ENCODE assay signal across 13 cellular contexts in the genomic region with DNA sequence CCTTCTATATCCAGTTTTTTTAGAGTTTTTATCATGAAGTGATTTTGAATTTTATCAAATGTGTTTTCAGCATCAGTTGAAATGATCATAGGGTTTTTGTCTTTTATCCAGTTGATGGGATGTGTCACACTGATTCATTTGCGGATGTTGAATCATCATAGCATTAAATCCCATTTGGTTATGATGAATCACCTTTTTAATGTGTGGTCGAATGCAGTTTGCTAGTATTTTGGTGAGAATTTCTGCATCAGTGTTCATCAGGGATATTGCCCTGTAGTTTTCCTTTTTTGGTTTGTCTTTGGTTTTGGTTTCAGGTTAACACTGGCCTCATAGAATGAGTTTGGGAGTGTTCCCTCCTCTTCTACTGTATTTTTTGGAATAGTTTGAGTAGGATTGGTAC.
DNase-seq lines count a peak whose midpoint lies in the region; ATAC-seq and TF ChIP-seq lines count a peak whose summit lies in the region.
"Had no signal": no experiment of that assay in that cellular context is flagged by ENCODE, and none has a peak within 500 bp of the region (broad histone marks: within the 10 kb centered on the region; RNA-seq: fewer than 3 reads in every experiment).

No MANE protein-coding gene starts in this region.

- H2BK120ac ChIP-seq in IMR-90 (ENCODE audit: low read depth, low read length): peak overlapping the region; percentile 37; the same call in 1 of the 2 replicates

- no peak overlapping the region for H3K27ac ChIP-seq in IMR-90 (ENCODE audit: insufficient read depth, low read length)
- H3K27ac ChIP-seq: KMS-11, lower lobe of right lung had no signal

- H2AK5ac ChIP-seq in IMR-90 (ENCODE audit: low read depth, low read length): no peak overlapping the region

- ATAC-seq in IMR-90 (ENCODE audit: low read depth): peak; percentile 66
- no peak for ATAC-seq in GM19467 (IDR thresholded peaks at IDR 0.05; ENCODE audit: unreplicated experiment)
- ATAC-seq: lower lobe of right lung had no signal

- intact Hi-C loops in IMR-90 (cut with micrococcal nuclease): no loop called here

- no peak overlapping the region for H2AK9ac ChIP-seq in IMR-90 (replicated peaks; ENCODE audit: low read depth, low read length, poor library complexity)

- no peak overlapping the region for H3K23ac ChIP-seq in IMR-90 (ENCODE audit: low read depth, low read length)

- WGBS in IMR-90 (ENCODE audit: extremely low coverage in 2 of 2, insufficient read length in 1 of 2), 2 experiments: 0% methylated on average over 2 of the region's 2 CpGs; no CpG with 5 or more reads in 1 of the 2 experiments

- no peak overlapping the region for H3K14ac ChIP-seq in IMR-90 (replicated peaks; ENCODE audit: low read depth, low read length)

- no TSS peak for BruUV-seq in IMR-90 (replicated peaks; lab: Mats Ljungman, UMichigan)

- no peak overlapping the region for H2BK20ac ChIP-seq in IMR-90 (ENCODE audit: low read depth, low read length)

- H3K56ac ChIP-seq in IMR-90 (ENCODE audit: extremely low read depth, insufficient read depth, low read length): no peak overlapping the region

- H3K4me3 ChIP-seq in IMR-90 (ENCODE audit: insufficient read depth, low read depth, low read length): no peak overlapping the region
- H3K4me3 ChIP-seq in astrocyte of the spinal cord (ENCODE audit: low read depth, low read length): no peak overlapping the region
- H3K4me3 ChIP-seq: lower lobe of right lung had no signal

- DNase-seq in AG08395 (ENCODE audit: low spot score) (peak; percentile 52), IMR-90 (peak; percentile 90), astrocyte of the spinal cord (ENCODE audit: low read depth, low spot score) (peak; percentile 89), glomerular visceral epithelial cell (ENCODE audit: extremely low spot score) (peak; percentile 82), NCI-H1930 (lab: John Stamatoyannopoulos, UW) (no peak)
- no peak for DNase-seq in activated CD4-positive, alpha-beta T cell treated with anti-CD3 and anti-CD28 coated beads for 1 hour
- no peak for DNase-seq in central memory CD4-positive, alpha-beta T cell
- DNase-seq: activated CD4-positive, alpha-beta memory T cell treated with anti-CD3 and anti-CD28 coated beads for 36 hours; activated naive CD4-positive, alpha-beta T cell treated with anti-CD3 and anti-CD28 coated beads, Interleukin-2, amount 50 U/mL, for 16 hours; lower lobe of right lung; NCI-H2081 treated with DMSO at 0.1 percent for 48 hours had no signal

- no peaks in the 10 kb centered on the region for H3K9me1 ChIP-seq in IMR-90 (ENCODE audit: insufficient read depth, low read length)

- H4K8ac ChIP-seq in IMR-90 (ENCODE audit: low read depth in 2 of 2, low read length in 2 of 2): peak overlapping the region in 1 of 2 experiments; percentile 62; a peak in 2 of 4 replicates

- no peak overlapping the region for H3K4ac ChIP-seq in IMR-90 (ENCODE audit: low read depth, low read length)

- H3K36me3 ChIP-seq in IMR-90 (ENCODE audit: control insufficient read depth, insufficient read depth, low read length): no peaks in the 10 kb centered on the region
- H3K36me3 ChIP-seq: lower lobe of right lung had no signal

- POLR2A ChIA-PET in IMR-90 (lab: Charles Lee; ENCODE audit: unreplicated experiment): no interaction called here

- no peak overlapping the region for H3K9ac ChIP-seq in IMR-90 (ENCODE audit: low read depth, low read length)
- H3K9ac ChIP-seq: KMS-11 had no signal

- H3K9me3 ChIP-seq in IMR-90 (ENCODE audit: control insufficient read depth, insufficient read depth, low read length): no peaks in the 10 kb centered on the region
- H3K9me3 ChIP-seq: lower lobe of right lung had no signal

- no peak overlapping the region for H4K91ac ChIP-seq in IMR-90 (ENCODE audit: insufficient read depth, low read depth, low read length)

- H2BK15ac ChIP-seq in IMR-90 (ENCODE audit: low read depth, low read length): no peak overlapping the region

- H3K27me3 ChIP-seq in IMR-90 (ENCODE audit: control insufficient read depth, insufficient read depth, low read length): no peaks in the 10 kb centered on the region

- no peak for TF ChIP-seq CTCF in IMR-90 (conservative IDR thresholded peaks at IDR 0.05; ENCODE audit: low read depth, low read length)
- no peak for TF ChIP-seq CTCF in astrocyte of the spinal cord (IDR thresholded peaks at IDR 0.05; ENCODE audit: low read depth, low read length)

- H2BK5ac ChIP-seq in IMR-90 (ENCODE audit: low read depth, low read length, poor library complexity, severe bottlenecking): peak overlapping the region; percentile 76

- peak overlapping the region; percentile 16; the same call in 1 of the 2 replicates for H3K4me2 ChIP-seq in IMR-90 (ENCODE audit: low read depth, low read length)
- H3K4me2 ChIP-seq: KMS-11 had no signal

- H4K20me1 ChIP-seq in IMR-90 (ENCODE audit: insufficient read depth, low read length): no peaks in the 10 kb centered on the region

- TF ChIP-seq POLR2A in IMR-90 (IDR thresholded peaks at IDR 0.05; ENCODE audit: low read depth, low read length): no peak

- H2AFZ ChIP-seq in IMR-90 (replicated peaks; ENCODE audit: low read length, poor library complexity): no peak overlapping the region

- no peaks in the 10 kb centered on the region for H3K4me1 ChIP-seq in IMR-90 (ENCODE audit: control insufficient read depth, insufficient read depth, low read length)
- H3K4me1 ChIP-seq: lower lobe of right lung had no signal

- no peak overlapping the region for H4K5ac ChIP-seq in IMR-90 (ENCODE audit: low read depth, low read length)

- no peaks in the 10 kb centered on the region for H3K79me1 ChIP-seq in IMR-90 (ENCODE audit: low read depth in 1 of 2, low read length in 2 of 2)

- no peak for TF ChIP-seq RAD21 in IMR-90 (IDR thresholded peaks at IDR 0.05; ENCODE audit: low read length)

- H3K18ac ChIP-seq in IMR-90 (ENCODE audit: low read depth, low read length): no peak overlapping the region

- dilution Hi-C loops in IMR-90 (cut with HindIII; ENCODE audit: low sequenced_read_pairs, unreplicated experiment): no loop called here

- CTCF ChIA-PET in IMR-90 (lab: Yijun Ruan, JAX): interaction anchor here (0.9 kb wide), 1 partner anchor 8 kb away, joined by 3 read pairs; no protein-coding TSS in a partner anchor

- in situ Hi-C loops in IMR-90 (cut with MboI; ENCODE audit: low sequenced_read_pairs) (no loop called here), astrocyte of the spinal cord (cut with HindIII; ENCODE audit: low sequenced_read_pairs) (no loop called here)

TF ChIP-seq in IMR-90, 13 proteins besides CTCF, POLR2A, EP300 and RAD21:
- no peak for TF ChIP-seq RFX5 (IDR thresholded peaks at IDR 0.05; ENCODE audit: low read depth, low read length)
- no peak for TF ChIP-seq CEBPB (IDR thresholded peaks at IDR 0.05; ENCODE audit: low read depth, low read length)
- peak; percentile 36; the same call in 1 of the 2 replicates for TF ChIP-seq BHLHE40 (IDR thresholded peaks at IDR 0.05; ENCODE audit: low read depth, low read length)
- TF ChIP-seq NFE2L2 (IDR thresholded peaks at IDR 0.05; ENCODE audit: low read depth, low read length): no peak
- TF ChIP-seq MAFK (IDR thresholded peaks at IDR 0.05; ENCODE audit: low read depth, low read length): 0 out of 2 replicates have a peak, but pooled peaks have one; percentile 2
- peak; percentile 85 for TF ChIP-seq FOS (IDR thresholded peaks at IDR 0.05; ENCODE audit: low read depth, low read length)

Comparison
In these comparisons a context has a peak if more than half of its experiments do, and no peak if none do; other contexts are left out.
1. DNase-seq: peak in AG08395 (single experiment), IMR-90 (single experiment), astrocyte of the spinal cord (single experiment) and glomerular visceral epithelial cell (single experiment); none in activated CD4-positive, alpha-beta T cell treated with anti-CD3 and anti-CD28 coated beads for 1 hour (single experiment), NCI-H1930 (0 of 2) and central memory CD4-positive, alpha-beta T cell (single experiment).